17 cellular contexts compared by ENCODE assay signal in the genomic region with DNA sequence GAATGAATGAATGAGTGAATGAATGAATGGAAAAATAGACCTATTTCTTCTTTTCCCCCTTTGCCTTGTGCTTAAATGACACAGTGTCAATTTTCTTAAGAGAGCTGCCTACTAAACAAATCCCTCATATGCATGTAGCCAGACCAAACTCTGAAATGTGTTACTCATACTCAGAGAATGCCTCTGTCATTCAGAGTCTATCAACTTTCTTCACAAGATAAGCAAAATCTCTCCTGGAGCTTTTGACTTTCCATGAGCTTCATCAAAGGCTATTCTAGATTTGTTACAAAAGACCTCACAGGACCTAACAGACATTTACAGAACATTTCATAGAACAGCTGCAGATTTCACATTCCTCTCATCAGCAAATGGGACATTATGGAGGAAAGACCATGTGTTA.
A peak's percentile ranks its signal among the peaks of the same experiment; 100 is the strongest.
DNase-seq lines count a peak whose midpoint lies in the region; ATAC-seq and TF ChIP-seq lines count a peak whose summit lies in the region.
"Had no signal": no experiment of that assay in that cellular context is flagged by ENCODE, and none has a peak within 500 bp of the region (broad histone marks: within the 10 kb centered on the region; RNA-seq: fewer than 3 reads in every experiment).

No MANE protein-coding gene starts in this region.

- peaks cover 5% of the 10 kb centered on the region for H3K27me3 ChIP-seq in RWPE2 (ENCODE audit: insufficient read depth, poor library complexity, severe bottlenecking)
- H3K27me3 ChIP-seq: SJSA1 had no signal

- TF ChIP-seq CTCF in RWPE2 (IDR thresholded peaks at IDR 0.05; ENCODE audit: poor library complexity, severe bottlenecking) = no peak
- TF ChIP-seq CTCF in choroid plexus epithelial cell (conservative IDR thresholded peaks at IDR 0.05; ENCODE audit: low read depth, low read length) = no peak

- H3K4me3 Mint-ChIP-seq in T-helper 2 cell treated with Interferon-gamma antibody and Interleukin-4, amounts not matched to agents 5 μg/mL and 100 μg/mL, for 36 hours = no peak overlapping the region
- H3K4me3 Mint-ChIP-seq: CD4-positive, alpha-beta T cell had no signal

- H3K9me3 Mint-ChIP-seq in T-helper 2 cell treated with Interferon-gamma antibody and Interleukin-4, amounts not matched to agents 5 μg/mL and 100 μg/mL, for 36 hours = no peaks in the 10 kb centered on the region

- H3K4me3 ChIP-seq in RWPE2 (ENCODE audit: severe bottlenecking) = no peak overlapping the region
- H3K4me3 ChIP-seq in choroid plexus epithelial cell (ENCODE audit: low read depth, low read length) = no peak overlapping the region
- H3K4me3 ChIP-seq: A549, SJSA1 had no signal

- ATAC-seq in RWPE2 (ENCODE audit: low read depth) (peak; percentile 54; the same call in 1 of the 3 replicates), GM21576 (IDR thresholded peaks at IDR 0.05; ENCODE audit: unreplicated experiment) (no peak)
- ATAC-seq: A549, PC-3 had no signal

- no peaks in the 10 kb centered on the region for H3K27me3 Mint-ChIP-seq in T-helper 2 cell treated with Interferon-gamma antibody and Interleukin-4, amounts not matched to agents 5 μg/mL and 100 μg/mL, for 36 hours (ENCODE audit: low read depth)

- H3K27ac ChIP-seq in RWPE2 (ENCODE audit: poor library complexity, severe bottlenecking) = no peak overlapping the region
- H3K27ac ChIP-seq: A549, SJSA1 had no signal

- H3K36me3 Mint-ChIP-seq in T-helper 2 cell treated with Interferon-gamma antibody and Interleukin-4, amounts not matched to agents 5 μg/mL and 100 μg/mL, for 36 hours (ENCODE audit: low read depth) = no peaks in the 10 kb centered on the region

- no peaks in the 10 kb centered on the region for H3K4me1 Mint-ChIP-seq in T-helper 2 cell treated with Interferon-gamma antibody and Interleukin-4, amounts not matched to agents 5 μg/mL and 100 μg/mL, for 36 hours (ENCODE audit: low read depth)

- no peak overlapping the region for H3K27ac Mint-ChIP-seq in T-helper 2 cell treated with Interferon-gamma antibody and Interleukin-4, amounts not matched to agents 5 μg/mL and 100 μg/mL, for 36 hours
- H3K27ac Mint-ChIP-seq: CD4-positive, alpha-beta T cell had no signal

- no peaks in the 10 kb centered on the region for H3K36me3 ChIP-seq in RWPE2 (ENCODE audit: low read depth)
- H3K36me3 ChIP-seq: SJSA1 had no signal

- peak; percentile 14 for DNase-seq in EH (ENCODE audit: low read depth)
- no peak for DNase-seq in RWPE2 (ENCODE audit: low spot score)
- DNase-seq in choroid plexus epithelial cell (ENCODE audit: low read depth) = peak; percentile 12
- peak; percentile 13 for DNase-seq in non-pigmented ciliary epithelial cell (ENCODE audit: low read depth)
- DNase-seq in activated CD8-positive, alpha-beta memory T cell treated with anti-CD3 and anti-CD28 coated beads, Interleukin-2, amount 50 U/mL, for 48 hours = no peak
- no peak for DNase-seq in NCI-H526 (lab: John Stamatoyannopoulos, UW)
- DNase-seq in T-helper 2 cell treated with Interferon-gamma antibody and Interleukin-4, amounts not matched to agents 5 μg/mL and 100 μg/mL, for 36 hours (ENCODE audit: low spot score) = no peak
- DNase-seq: CD4-positive, alpha-beta T cell; H7; NCI-H1417 treated with DMSO at 0.1 percent for 48 hours; NCI-H187 treated with DMSO at 0.1 percent for 48 hours; NCI-H226; NCI-H524; PC-3 had no signal

- H3K4me1 ChIP-seq in RWPE2 (ENCODE audit: insufficient read depth, poor library complexity, severe bottlenecking) = no peaks in the 10 kb centered on the region
- H3K4me1 ChIP-seq: A549, SJSA1 had no signal

- no peaks in the 10 kb centered on the region for H3K9me3 ChIP-seq in RWPE2 (ENCODE audit: severe bottlenecking)

Comparison
In these comparisons a context has a peak if more than half of its experiments do, and no peak if none do; other contexts are left out.
1. DNase-seq: peak in EH (single experiment), choroid plexus epithelial cell (single experiment) and non-pigmented ciliary epithelial cell (single experiment); none in RWPE2 (single experiment), activated CD8-positive, alpha-beta memory T cell treated with anti-CD3 and anti-CD28 coated beads, Interleukin-2, amount 50 U/mL, for 48 hours (single experiment), NCI-H526 (0 of 2) and T-helper 2 cell treated with Interferon-gamma antibody and Interleukin-4, amounts not matched to agents 5 μg/mL and 100 μg/mL, for 36 hours (single experiment).